In the genomic region with DNA sequence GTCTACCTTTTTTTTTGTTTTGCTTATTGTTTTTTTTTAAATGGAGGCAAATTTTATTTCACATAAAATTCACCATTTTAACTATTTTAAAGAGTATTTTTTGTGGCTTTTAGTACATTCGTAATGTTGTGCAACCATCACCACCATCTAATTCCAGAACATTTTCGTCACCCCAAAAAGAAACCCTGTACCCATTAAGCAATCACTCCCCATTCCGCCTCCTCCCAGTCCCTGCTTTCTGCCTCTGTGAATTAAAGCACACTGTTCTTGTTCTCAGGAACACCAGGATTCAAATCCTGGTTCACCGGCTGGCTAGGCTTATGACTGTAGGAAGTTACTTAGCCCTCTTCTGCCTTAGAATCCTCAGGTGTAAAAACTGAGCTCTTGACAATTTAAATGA, we compare ENCODE assay signal across 23 cellular contexts.
"Had no signal": no experiment of that assay in that cellular context is flagged by ENCODE, and none has a peak within 500 bp of the region (broad histone marks: within the 10 kb centered on the region; RNA-seq: fewer than 3 reads in every experiment).

No MANE protein-coding gene starts in this region.

- H3K27ac ChIP-seq: brain microvascular endothelial cell, coronary artery, foreskin keratinocyte, stomach, testis had no signal

- H3K4me3 ChIP-seq: coronary artery, stomach, testis had no signal

- H3K36me3 ChIP-seq: brain microvascular endothelial cell, stomach had no signal

- H3K27me3 ChIP-seq: brain microvascular endothelial cell, foreskin keratinocyte, stomach, testis had no signal

- DNase-seq: activated CD4-positive, alpha-beta T cell treated with anti-CD3 and anti-CD28 coated beads, Interleukin-2, amount 10 ng/mL, durations not matched to agents 24 days and 14 days; activated CD4-positive, CD25-positive, alpha-beta regulatory T cell; activated CD8-positive, alpha-beta memory T cell treated with anti-CD3 and anti-CD28 coated beads, Interleukin-2, amount 50 U/mL, for 4 hours; activated CD8-positive, alpha-beta T cell treated with anti-CD3 and anti-CD28 coated beads, Interleukin-2, amount 10 ng/mL, durations not matched to agents 7 days and 5 days; activated effector memory CD4-positive, alpha-beta T cell treated with Interleukin-2 at 50 U/mL for 16 hours; activated naive CD4-positive, alpha-beta T cell treated with anti-CD3 and anti-CD28 coated beads, Interleukin-2, amount 10 ng/mL, durations not matched to agents 7 days and 5 days; activated naive CD8-positive, alpha-beta T cell treated with anti-CD3 and anti-CD28 coated beads, Interleukin-2, amount 50 U/mL, for 24 hours; activated T-cell treated with anti-CD3 and anti-CD28 coated beads, Interleukin-2, amount 50 U/mL, for 48 hours; aorta; brain microvascular endothelial cell; foreskin keratinocyte; hypothalamus; islet precursor cell; left colon; retina; small intestine; stimulated activated CD4-positive, alpha-beta T cell treated with anti-CD3 and anti-CD28 coated beads, Interleukin-15, amount 100 ng/mL, for 24 hours; stimulated activated CD4-positive, alpha-beta T cell treated with anti-CD3 and anti-CD28 coated beads, Interleukin-2, amount 100 ng/mL, for 48 hours; stomach; T-helper 1 cell; T-helper 9 cell; testis had no signal
